ENCODE assay signal across 23 cellular contexts in genomic region chr20:52749938-52750337, GRCh38.
A peak's percentile ranks its signal among the peaks of the same experiment; 100 is the strongest.
DNase-seq lines count a peak whose midpoint lies in the region; ATAC-seq, FAIRE-seq and TF ChIP-seq lines count a peak whose summit lies in the region.
"Had no signal": no experiment of that assay in that cellular context is flagged by ENCODE, and none has a peak within 500 bp of the region (broad histone marks: within the 10 kb centered on the region; RNA-seq: fewer than 3 reads in every experiment).

No MANE protein-coding gene starts in this region.

- no peak overlapping the region for H3K4me3 ChIP-seq in HepG2 (replicated peaks in 1 of 3; ENCODE audit: insufficient read depth in 1 of 3, low read depth in 2 of 3, low read length in 3 of 3)
- no peak overlapping the region for H3K4me3 ChIP-seq in right lobe of liver
- no peak overlapping the region for H3K4me3 ChIP-seq in K562
- H3K4me3 ChIP-seq in esophagus muscularis mucosa = no peak overlapping the region
- H3K4me3 ChIP-seq: A549; BLaER1 treated with 17β-estradiol and CSF1 and Interleukin-3, amounts not matched to agents 10 nM and 100 nM had no signal

- FAIRE-seq in HepG2 (lab: Jason Lieb, UNC) (no peak), K562 (lab: Jason Lieb, UNC) (no peak), RCC 7860 (lab: Jason Lieb, UNC) (no peak)
- FAIRE-seq: A549, D721Med, G401.6, GM12891, GM19239 had no signal

- DNase-seq in HepG2 (ENCODE audit: low spot score) = no peak
- DNase-seq in right lobe of liver = no peak
- DNase-seq in M059J (ENCODE audit: low read depth) = peak; percentile 53
- DNase-seq in K562 (ENCODE audit: extremely low read depth in 1 of 4, low spot score in 3 of 4) = no peak
- peak; percentile 29 for DNase-seq in esophagus muscularis mucosa (ENCODE audit: extremely low spot score)
- DNase-seq in NCI-H2081 treated with DMSO at 0.1 percent for 48 hours (lab: John Stamatoyannopoulos, UW) = no peak
- DNase-seq in RCC 7860 (ENCODE audit: low spot score) = no peak
- DNase-seq: AML-193; Caco-2; Calu3; CD4-positive, alpha-beta T cell; CD8-positive, alpha-beta T cell; DMS79 treated with DMSO at 0.1 percent for 48 hours; GF-D8 had no signal

- no peak overlapping the region for H3K4me2 ChIP-seq in HepG2 (ENCODE audit: low read depth, low read length)
- H3K4me2 ChIP-seq in K562 (ENCODE audit: insufficient read depth, low read length) = no peak overlapping the region
- H3K4me2 ChIP-seq: A549; BLaER1 treated with 17β-estradiol and CSF1 and Interleukin-3, amounts not matched to agents 10 nM and 100 nM had no signal

- no peaks in the 10 kb centered on the region for H4K20me1 ChIP-seq in HepG2 (ENCODE audit: insufficient read depth, low read length)
- no peaks in the 10 kb centered on the region for H4K20me1 ChIP-seq in K562 (replicated peaks; ENCODE audit: control insufficient read depth, insufficient read depth, low read length)
- H4K20me1 ChIP-seq: BLaER1 treated with 17β-estradiol and CSF1 and Interleukin-3, amounts not matched to agents 10 nM and 100 nM had no signal

- H2AFZ ChIP-seq in HepG2 (ENCODE audit: low read length) = no peak overlapping the region
- no peak overlapping the region for H2AFZ ChIP-seq in K562 (ENCODE audit: low read depth, low read length)

- TF ChIP-seq EP300 in HepG2 (IDR thresholded peaks at IDR 0.05; ENCODE audit: low read depth in 2 of 2, low read length in 2 of 2) = no peak
- no peak for TF ChIP-seq EP300 in HepG2 (CRISPR knock-in tag; IDR thresholded peaks at IDR 0.05; ENCODE audit: borderline replicate concordance)
- TF ChIP-seq EP300 in K562 (IDR thresholded peaks at IDR 0.05; ENCODE audit: low read length) = no peak
- TF ChIP-seq EP300 in esophagus muscularis mucosa (IDR thresholded peaks at IDR 0.05) = no peak

- BruUV-seq in HepG2 (replicated peaks; lab: Mats Ljungman, UMichigan) (no TSS peak), K562 (replicated peaks; lab: Mats Ljungman, UMichigan) (no TSS peak)

- ATAC-seq in HepG2 = no peak
- no peak for ATAC-seq in right lobe of liver
- ATAC-seq in K562 = no peak
- ATAC-seq in GM21576 (IDR thresholded peaks at IDR 0.05; ENCODE audit: unreplicated experiment) = no peak
- ATAC-seq: A549; CD8-positive, alpha-beta T cell had no signal

- intact Hi-C loops in HepG2 (cut with micrococcal nuclease; ENCODE audit: unreplicated experiment) (loop anchor here (10.0 kb wide), 1 partner anchor 795 kb away; no protein-coding TSS in a partner anchor), right lobe of liver (cut with DNase I) (no loop called here), K562 (cut with micrococcal nuclease) (no loop called here), esophagus muscularis mucosa (cut with DNase I) (no loop called here)

- H3K4me1 ChIP-seq in HepG2 (ENCODE audit: insufficient read depth, low read length) = no peaks in the 10 kb centered on the region
- H3K4me1 ChIP-seq in right lobe of liver = no peaks in the 10 kb centered on the region
- H3K4me1 ChIP-seq in K562 (replicated peaks in 1 of 2; ENCODE audit: control insufficient read depth in 2 of 2, insufficient read depth in 2 of 2, low read length in 2 of 2) = no peaks in the 10 kb centered on the region
- no peaks in the 10 kb centered on the region for H3K4me1 ChIP-seq in esophagus muscularis mucosa
- H3K4me1 ChIP-seq: A549; BLaER1 treated with 17β-estradiol and CSF1 and Interleukin-3, amounts not matched to agents 10 nM and 100 nM; Caco-2 had no signal

- no peaks in the 10 kb centered on the region for H3K36me3 ChIP-seq in HepG2 (replicated peaks in 1 of 2; ENCODE audit: control insufficient read depth in 1 of 2, insufficient read depth in 2 of 2, low read length in 2 of 2)
- no peaks in the 10 kb centered on the region for H3K36me3 ChIP-seq in right lobe of liver
- no peaks in the 10 kb centered on the region for H3K36me3 ChIP-seq in K562 (ENCODE audit: control insufficient read depth, insufficient read depth, low read length)
- no peaks in the 10 kb centered on the region for H3K36me3 ChIP-seq in esophagus muscularis mucosa
- H3K36me3 ChIP-seq: BLaER1 treated with 17β-estradiol and CSF1 and Interleukin-3, amounts not matched to agents 10 nM and 100 nM had no signal

- H3K9ac ChIP-seq in HepG2 (ENCODE audit: insufficient read depth, low read depth, low read length) (no peak overlapping the region), K562 (ENCODE audit: insufficient read depth in 1 of 2, low read depth in 2 of 2, low read length in 2 of 2) (no peak overlapping the region)
- H3K9ac ChIP-seq: BLaER1 treated with 17β-estradiol and CSF1 and Interleukin-3, amounts not matched to agents 10 nM and 100 nM had no signal

- 8% methylated on average over 5 of the region's 5 CpGs for WGBS in HepG2 (ENCODE audit: low lambda C conversion rate)
- 84% methylated on average over 3 of the region's 5 CpGs for WGBS in right lobe of liver (ENCODE audit: insufficient coverage, low coverage, low lambda C conversion rate, missing lambda C conversion rate)
- 0% methylated on average over 5 of the region's 5 CpGs for WGBS in K562 (ENCODE audit: insufficient coverage, low coverage, missing lambda C conversion rate)
- WGBS in esophagus muscularis mucosa = 92% methylated on average over 5 of the region's 5 CpGs

- in situ Hi-C loops in HepG2 (cut with HindIII; ENCODE audit: extremely low pct_ligation_motif_present, low pct_unique_long_range_greater_than_20kb) = loop anchor here (5.0 to 25.0 kb wide), 2 partner anchors 462 to 787 kb away; no protein-coding TSS in a partner anchor
- in situ Hi-C loops in K562 (cut with MboI) = no loop called here

- no peaks in the 10 kb centered on the region for H3K9me1 ChIP-seq in K562 (ENCODE audit: control insufficient read depth, insufficient read depth, low read length)

- TF ChIP-seq POLR2A in HepG2 (IDR thresholded peaks at IDR 0.05; ENCODE audit: insufficient read depth in 1 of 2, low read depth in 2 of 2, low read length in 2 of 2) = no peak
- no peak for TF ChIP-seq POLR2A in right lobe of liver (IDR thresholded peaks at IDR 0.05)
- TF ChIP-seq POLR2A in K562 (conservative IDR thresholded peaks at IDR 0.05) = no peak
- no peak for TF ChIP-seq POLR2A in esophagus muscularis mucosa (IDR thresholded peaks at IDR 0.05; ENCODE audit: low read depth)

- CTCF ChIA-PET in HepG2 (lab: Yijun Ruan, JAX; ENCODE audit: low intra/inter-chr PET ratio, low total read pairs) (no interaction called here), K562 (lab: Yijun Ruan, JAX; ENCODE audit: low intra/inter-chr PET ratio) (no interaction called here)

- H3K27me3 ChIP-seq in HepG2 (ENCODE audit: control insufficient read depth in 1 of 2, insufficient read depth in 2 of 2, low read length in 2 of 2) (no peaks in the 10 kb centered on the region), right lobe of liver (no peaks in the 10 kb centered on the region), K562 (ENCODE audit: control insufficient read depth in 2 of 2, insufficient read depth in 2 of 2, low read length in 2 of 2) (no peaks in the 10 kb centered on the region), esophagus muscularis mucosa (no peaks in the 10 kb centered on the region)
- H3K27me3 ChIP-seq: BLaER1 treated with 17β-estradiol and CSF1 and Interleukin-3, amounts not matched to agents 10 nM and 100 nM had no signal

- no peaks in the 10 kb centered on the region; the same call in 1 of the 2 replicates for H3K9me3 ChIP-seq in HepG2 (ENCODE audit: low read length)
- H3K9me3 ChIP-seq in right lobe of liver = no peaks in the 10 kb centered on the region
- H3K9me3 ChIP-seq in K562 (replicated peaks; ENCODE audit: control insufficient read depth, insufficient read depth, low read depth, low read length) = no peaks in the 10 kb centered on the region
- H3K9me3 ChIP-seq in esophagus muscularis mucosa = no peaks in the 10 kb centered on the region
- H3K9me3 ChIP-seq: A549, Caco-2 had no signal

- POLR2A ChIA-PET in HepG2 (lab: Yijun Ruan, JAX) (no interaction called here), K562 (lab: Yijun Ruan, JAX) (no interaction called here)

- no peak for TF ChIP-seq CTCF in HepG2 (CRISPR knock-in tag; IDR thresholded peaks at IDR 0.05)
- TF ChIP-seq CTCF in right lobe of liver (IDR thresholded peaks at IDR 0.05) = no peak
- TF ChIP-seq CTCF in K562 (IDR thresholded peaks at IDR 0.05 in 2 of 3, conservative IDR thresholded peaks at IDR 0.05 in 1 of 3; ENCODE audit: insufficient read depth in 2 of 3, low read depth in 1 of 3, low read length in 3 of 3) = no peak
- TF ChIP-seq CTCF in esophagus muscularis mucosa (IDR thresholded peaks at IDR 0.05) = no peak

- no peak for TF ChIP-seq RAD21 in HepG2 (CRISPR knock-in tag; IDR thresholded peaks at IDR 0.05)
- no peak for TF ChIP-seq RAD21 in K562 (CRISPR knock-in tag; conservative IDR thresholded peaks at IDR 0.05 in 1 of 2, IDR thresholded peaks at IDR 0.05 in 1 of 2)

- H3K27ac ChIP-seq in HepG2 (ENCODE audit: extremely low read length, insufficient read depth, low read length) = no peak overlapping the region
- no peak overlapping the region for H3K27ac ChIP-seq in right lobe of liver
- no peak overlapping the region for H3K27ac ChIP-seq in K562 (ENCODE audit: extremely low read depth, low read depth, low read length)
- no peak overlapping the region for H3K27ac ChIP-seq in esophagus muscularis mucosa (replicated peaks in 1 of 4)
- H3K27ac ChIP-seq: 22Rv1; A549; BLaER1 treated with 17β-estradiol and CSF1 and Interleukin-3, amounts not matched to agents 10 nM and 100 nM; C4-2B had no signal

- H3K79me2 ChIP-seq in HepG2 (ENCODE audit: insufficient read depth, low read length) (no peaks in the 10 kb centered on the region), K562 (ENCODE audit: control insufficient read depth, insufficient read depth, low read length) (no peaks in the 10 kb centered on the region)

TF ChIP-seq in HepG2, 621 proteins besides CTCF, POLR2A, EP300 and RAD21 (continues in another document):
- TF ChIP-seq ZNF160 (CRISPR knock-in tag; IDR thresholded peaks at IDR 0.05) (no peak), CEBPB (IDR thresholded peaks at IDR 0.05; ENCODE audit: borderline replicate concordance, low read depth, low read length) (peak; percentile 80; the same call in 1 of the 2 replicates)

TF ChIP-seq in K562, 482 proteins besides CTCF, POLR2A, EP300 and RAD21 (continues in another document):
- peak; percentile 50; the same call in 1 of the 2 replicates for TF ChIP-seq CEBPB (tag; IDR thresholded peaks at IDR 0.05)
- TF ChIP-seq TEAD2 (tag; IDR thresholded peaks at IDR 0.05) = no peak
- TF ChIP-seq ZNF436 (CRISPR knock-in tag; IDR thresholded peaks at IDR 0.05) = no peak
- no peak for TF ChIP-seq ZC3H4 (CRISPR knock-in tag; IDR thresholded peaks at IDR 0.05; ENCODE audit: borderline replicate concordance)
- no peak for TF ChIP-seq HINFP (tag; conservative IDR thresholded peaks at IDR 0.05; ENCODE audit: low read depth)

Comparison
In these comparisons a context has a peak if more than half of its experiments do, and no peak if none do; other contexts are left out.
1. DNase-seq: peak in M059J (single experiment) and esophagus muscularis mucosa (single experiment); none in HepG2 (single experiment), right lobe of liver (0 of 3), K562 (0 of 4), NCI-H2081 treated with DMSO at 0.1 percent for 48 hours (single experiment) and RCC 7860 (single experiment).
2. Of the 241 proteins assayed by ChIP-seq in both HepG2 and K562: peak only in HepG2: none; only in K562: none; in both: CEBPB; in neither: 240.